19 cellular contexts compared by ENCODE assay signal in genomic region chr13:51225034-51225433, GRCh38. TPM values are rescaled to one million over a fixed set of nuclear protein-coding genes. Genes with fewer than 3 reads are reported as not detected.
DNase-seq lines count a peak whose midpoint lies in the region; FAIRE-seq and TF ChIP-seq lines count a peak whose summit lies in the region.
"Had no signal": no experiment of that assay in that cellular context is flagged by ENCODE, and none has a peak within 500 bp of the region (broad histone marks: within the 10 kb centered on the region; RNA-seq: fewer than 3 reads in every experiment).

No MANE protein-coding gene starts in this region.

- H3K27me3 Mint-ChIP-seq in H9 (ENCODE audit: low read depth) = peaks cover 9% of the 10 kb centered on the region
- H3K27me3 Mint-ChIP-seq in activated CD4-positive, alpha-beta T cell treated with anti-CD3 and anti-CD28 coated beads, Interleukin-2, amount 10 ng/mL, durations not matched to agents 24 days and 14 days = peaks cover 60% of the 10 kb centered on the region

- H3K27me3 ChIP-seq in H9 (ENCODE audit: insufficient read depth, low read length) (no peaks in the 10 kb centered on the region), H1 (replicated peaks in 1 of 4; ENCODE audit: control insufficient read depth in 3 of 4, extremely low read depth in 1 of 4, insufficient read depth in 3 of 4, low read length in 3 of 4) (no peaks in the 10 kb centered on the region), neural cell (ENCODE audit: insufficient read depth, low read depth, low read length) (no peaks in the 10 kb centered on the region)

- H3K23ac ChIP-seq in H9 (ENCODE audit: insufficient read length, low read depth, low read length) = no peak overlapping the region
- H3K23ac ChIP-seq in H1 (ENCODE audit: insufficient read length) = no peak overlapping the region

- H3K79me1 ChIP-seq in H9 (ENCODE audit: insufficient read depth, low read depth, low read length, poor library complexity, severe bottlenecking) (peaks cover 7% of the 10 kb centered on the region), H1 (ENCODE audit: low read depth, low read length) (peaks cover 3% of the 10 kb centered on the region)

- H3K9ac ChIP-seq in H9 (ENCODE audit: extremely low read depth, insufficient read length, low read length) = no peak overlapping the region
- H3K9ac ChIP-seq in H1 (replicated peaks in 1 of 4; ENCODE audit: extremely low read depth in 1 of 4, low read depth in 3 of 4, low read length in 3 of 4) = no peak overlapping the region
- H3K9ac ChIP-seq in neural cell (ENCODE audit: low read length) = no peak overlapping the region

- H2BK15ac ChIP-seq in H9 (ENCODE audit: low read depth, low read length) (no peak overlapping the region), H1 (ENCODE audit: low read length) (no peak overlapping the region)

- H3K56ac ChIP-seq in H9 (ENCODE audit: insufficient read length, low read depth, low read length) (no peak overlapping the region), H1 (replicated peaks; ENCODE audit: insufficient read length, low read depth, low read length) (no peak overlapping the region)

- H3K14ac ChIP-seq in H9 (ENCODE audit: insufficient read depth, low read length) (no peak overlapping the region), H1 (ENCODE audit: insufficient read length) (no peak overlapping the region)

- FAIRE-seq in H1 (lab: Jason Lieb, UNC) = no peak
- FAIRE-seq: RCC 7860 had no signal

- no peak overlapping the region for H2BK20ac ChIP-seq in H9 (ENCODE audit: low read depth, low read length, poor library complexity, severe bottlenecking)
- H2BK20ac ChIP-seq in H1 (ENCODE audit: low read length) = no peak overlapping the region

- H3K4ac ChIP-seq in H9 (ENCODE audit: low read depth, low read length) = no peak overlapping the region
- H3K4ac ChIP-seq in H1 (replicated peaks; ENCODE audit: insufficient read length, low read depth, low read length) = no peak overlapping the region

- TF ChIP-seq CTCF in H9 (conservative IDR thresholded peaks at IDR 0.05) (no peak), H1 (IDR thresholded peaks at IDR 0.05; ENCODE audit: control extremely low read depth in 1 of 3, insufficient read depth in 1 of 3, low read depth in 1 of 3, low read length in 3 of 3) (no peak), neural cell (IDR thresholded peaks at IDR 0.05; ENCODE audit: poor library complexity, severe bottlenecking) (no peak)

- no peak for TF ChIP-seq EP300 in H1 (IDR thresholded peaks at IDR 0.05; ENCODE audit: borderline replicate concordance in 1 of 2, low read depth in 2 of 2, low read length in 2 of 2)
- no peak for TF ChIP-seq EP300 in neural cell (conservative IDR thresholded peaks at IDR 0.05; ENCODE audit: poor library complexity, severe bottlenecking)

- H3K4me1 ChIP-seq in H9 (ENCODE audit: insufficient read depth, low read length) (peaks cover 23% of the 10 kb centered on the region), H1 (replicated peaks in 1 of 4; ENCODE audit: control insufficient read depth in 3 of 4, insufficient read depth in 4 of 4, low read length in 3 of 4) (peaks cover 10 to 40% (median 26%) of the 10 kb centered on the region in 4 experiments)

- H3K36me3 Mint-ChIP-seq in H9 (ENCODE audit: insufficient read depth in 1 of 3, low read depth in 3 of 3) = peaks cover 21 to 30% (median 30%) of the 10 kb centered on the region in 3 experiments; a peak in 6 of 7 replicates
- H3K36me3 Mint-ChIP-seq in activated CD4-positive, alpha-beta T cell treated with anti-CD3 and anti-CD28 coated beads, Interleukin-2, amount 10 ng/mL, durations not matched to agents 24 days and 14 days (ENCODE audit: low read depth) = no peaks in the 10 kb centered on the region

- H3K18ac ChIP-seq in H9 (ENCODE audit: insufficient read length, low read depth, low read length) = no peak overlapping the region
- H3K18ac ChIP-seq in H1 (ENCODE audit: extremely low read depth, low read length) = peak overlapping the region; percentile 42; the same call in 1 of the 2 replicates

- no peak overlapping the region for H2AFZ ChIP-seq in H9 (ENCODE audit: low read length)
- H2AFZ ChIP-seq in H1 (ENCODE audit: low read length) = no peak overlapping the region
- H2AFZ ChIP-seq in neural cell (ENCODE audit: low read depth, low read length) = no peak overlapping the region

- H2AK5ac ChIP-seq in H9 (ENCODE audit: insufficient read length, low read length) = no peak overlapping the region
- H2AK5ac ChIP-seq in H1 (ENCODE audit: low read depth, low read length) = no peak overlapping the region

- peaks cover 13% of the 10 kb centered on the region; the same call in 1 of the 2 replicates for H3K79me2 ChIP-seq in H9 (ENCODE audit: insufficient read depth, low read length)
- peaks cover 5 to 74% of the 10 kb centered on the region in 2 experiments for H3K79me2 ChIP-seq in H1 (ENCODE audit: control insufficient read depth in 1 of 2, insufficient read depth in 2 of 2, low read length in 2 of 2)
- peaks cover 9% of the 10 kb centered on the region for H3K79me2 ChIP-seq in neural cell (replicated peaks; ENCODE audit: insufficient read depth, low read length)

- DNase-seq in H9 (no peak), MV-4-11 (lab: John Stamatoyannopoulos, UW) (peak; percentile 21), H1 (ENCODE audit: low read depth in 1 of 2, low spot score in 2 of 2) (no peak), HPDE6-E6E7 (ENCODE audit: extremely low spot score) (no peak), NCI-H2107 treated with DMSO at 0.1 percent for 48 hours (lab: John Stamatoyannopoulos, UW; ENCODE audit: unreplicated experiment) (no peak), DMS53 treated with DMSO at 0.1 percent for 48 hours (lab: John Stamatoyannopoulos, UW; ENCODE audit: unreplicated experiment) (no peak)
- no peak for DNase-seq in activated CD4-positive, alpha-beta T cell treated with anti-CD3 and anti-CD28 coated beads, Interleukin-2, amount 10 ng/mL, durations not matched to agents 24 days and 14 days
- DNase-seq: activated CD4-positive, alpha-beta T cell treated with anti-CD3 and anti-CD28 coated beads, Interleukin-2, amount 10 ng/mL, durations not matched to agents 7 days and 5 days; activated CD8-positive, alpha-beta memory T cell treated with anti-CD3 and anti-CD28 coated beads, Interleukin-2, amount 50 U/mL, for 48 hours; activated naive CD4-positive, alpha-beta T cell; COR-L47; cortex of kidney; NCI-H1417; NCI-H82; stimulated activated CD8-positive, alpha-beta memory T cell treated with anti-CD3 and anti-CD28 coated beads, Interleukin-4, amount 100 ng/mL, for 48 hours had no signal

- no peak for TF ChIP-seq POLR2A in H1 (IDR thresholded peaks at IDR 0.05; ENCODE audit: control extremely low read depth in 1 of 2, low read depth in 2 of 2, low read length in 2 of 2)

- no peak overlapping the region for H2BK5ac ChIP-seq in H9 (ENCODE audit: insufficient read length, low read length)
- no peak overlapping the region for H2BK5ac ChIP-seq in H1 (ENCODE audit: low read depth, low read length)

- POLR2A ChIA-PET in H1 (lab: Charles Lee; ENCODE audit: partially characterized antibody) = interaction anchor here (0.6 to 11.1 kb wide), 16 partner anchors 11 to 375 kb away, joined by 3 to 160 read pairs (median 6); no protein-coding TSS in a partner anchor

- H4K8ac ChIP-seq in H9 (replicated peaks; ENCODE audit: insufficient read length, low read depth, low read length) (no peak overlapping the region), H1 (ENCODE audit: extremely low read depth, insufficient read depth, low read length) (no peak overlapping the region)

- H3K9me3 ChIP-seq in H9 (ENCODE audit: control insufficient read depth, low read depth, low read length) (no peaks in the 10 kb centered on the region), H1 (ENCODE audit: insufficient read depth in 2 of 2, low read depth in 1 of 2, low read length in 1 of 2) (no peaks in the 10 kb centered on the region), neural cell (ENCODE audit: low read length) (no peaks in the 10 kb centered on the region)

- peak overlapping the region; percentile 36 to 92 for H3K4me3 Mint-ChIP-seq in H9
- H3K4me3 Mint-ChIP-seq in activated CD4-positive, alpha-beta T cell treated with anti-CD3 and anti-CD28 coated beads, Interleukin-2, amount 10 ng/mL, durations not matched to agents 24 days and 14 days = no peak overlapping the region
- H3K4me3 Mint-ChIP-seq: activated CD4-positive, alpha-beta T cell treated with anti-CD3 and anti-CD28 coated beads, Interleukin-2, amount 10 ng/mL, durations not matched to agents 7 days and 5 days had no signal

- H2BK120ac ChIP-seq in H9 (ENCODE audit: low read depth, low read length, poor library complexity, severe bottlenecking) (no peak overlapping the region), H1 (replicated peaks; ENCODE audit: low read depth, low read length) (no peak overlapping the region)

- H3K27ac ChIP-seq in H9 (ENCODE audit: insufficient read length, low read depth, low read length) (no peak overlapping the region), H1 (ENCODE audit: low read depth, low read length) (no peak overlapping the region), neural cell (ENCODE audit: low read length) (no peak overlapping the region)
- H3K27ac ChIP-seq: HL-60 had no signal

- no peak overlapping the region for H2BK12ac ChIP-seq in H9 (ENCODE audit: insufficient read length, low read depth, low read length)
- no peak overlapping the region for H2BK12ac ChIP-seq in H1 (ENCODE audit: low read depth, low read length)

- H3K23me2 ChIP-seq in H9 (ENCODE audit: insufficient read length, low read depth, low read length, poor library complexity, severe bottlenecking) = peaks cover 17% of the 10 kb centered on the region
- peaks cover 7% of the 10 kb centered on the region for H3K23me2 ChIP-seq in H1 (ENCODE audit: low read depth, low read length)

- no peaks in the 10 kb centered on the region for H3F3A ChIP-seq in neural cell (ENCODE audit: insufficient read depth, low read length, poor library complexity, severe bottlenecking)

- H3K36me3 ChIP-seq in H1 (ENCODE audit: control insufficient read depth in 2 of 4, insufficient read depth in 4 of 4, low read length in 3 of 4) (peaks cover 3 to 28% (median 8%) of the 10 kb centered on the region in 4 experiments; a peak in 6 of 8 replicates), neural cell (ENCODE audit: insufficient read depth, low read length) (no peaks in the 10 kb centered on the region)

- H4K5ac ChIP-seq in H9 (ENCODE audit: insufficient read length, low read depth, low read length) (no peak overlapping the region), H1 (ENCODE audit: insufficient read length, low read depth, low read length) (no peak overlapping the region)

- intact Hi-C loops in activated CD4-positive, alpha-beta T cell treated with anti-CD3 and anti-CD28 coated beads, Interleukin-2, amount 10 ng/mL, durations not matched to agents 24 days and 14 days (cut with micrococcal nuclease) = no loop called here

- H3T11ph ChIP-seq in H9 (ENCODE audit: low read length) = no peak overlapping the region

- H3K9me3 Mint-ChIP-seq in H9 = no peaks in the 10 kb centered on the region
- no peaks in the 10 kb centered on the region for H3K9me3 Mint-ChIP-seq in activated CD4-positive, alpha-beta T cell treated with anti-CD3 and anti-CD28 coated beads, Interleukin-2, amount 10 ng/mL, durations not matched to agents 24 days and 14 days
- H3K9me3 Mint-ChIP-seq: activated CD4-positive, alpha-beta T cell treated with anti-CD3 and anti-CD28 coated beads, Interleukin-2, amount 10 ng/mL, durations not matched to agents 7 days and 5 days had no signal

- peak overlapping the region in 2 of 3 experiments; percentile 7 to 80; a peak in 2 of 7 replicates for H3K27ac Mint-ChIP-seq in H9
- H3K27ac Mint-ChIP-seq in activated CD4-positive, alpha-beta T cell treated with anti-CD3 and anti-CD28 coated beads, Interleukin-2, amount 10 ng/mL, durations not matched to agents 24 days and 14 days = no peak overlapping the region
- H3K27ac Mint-ChIP-seq: activated CD4-positive, alpha-beta T cell treated with anti-CD3 and anti-CD28 coated beads, Interleukin-2, amount 10 ng/mL, durations not matched to agents 7 days and 5 days had no signal

- H4K91ac ChIP-seq in H9 (ENCODE audit: insufficient read length, low read depth, low read length) (no peak overlapping the region), H1 (replicated peaks; ENCODE audit: insufficient read length, low read length) (no peak overlapping the region)

- no peaks in the 10 kb centered on the region for H3K9me2 ChIP-seq in neural cell (ENCODE audit: insufficient read depth, low read length)

- peak overlapping the region in 2 of 4 experiments; percentile 7 to 89; a peak in 3 of 8 replicates for H3K4me3 ChIP-seq in H1 (ENCODE audit: extremely low read depth in 1 of 4, insufficient read depth in 2 of 4, low read depth in 3 of 4, low read length in 4 of 4)
- peak overlapping the region; percentile 16 for H3K4me3 ChIP-seq in neural cell (ENCODE audit: low read length)
- H3K4me3 ChIP-seq: smooth muscle cell had no signal

- no peak for TF ChIP-seq RAD21 in H1 (IDR thresholded peaks at IDR 0.05 in 1 of 2, conservative IDR thresholded peaks at IDR 0.05 in 1 of 2; ENCODE audit: low read depth in 2 of 2, low read length in 2 of 2)
- no peak for TF ChIP-seq RAD21 in neural cell (conservative IDR thresholded peaks at IDR 0.05)

- H4K20me1 ChIP-seq in H9 (ENCODE audit: control insufficient read depth, insufficient read depth, insufficient read length) (no peaks in the 10 kb centered on the region), H1 (replicated peaks in 1 of 2; ENCODE audit: control insufficient read depth in 1 of 2, insufficient read depth in 2 of 2, low read length in 2 of 2) (peaks cover 0 to 6% of the 10 kb centered on the region in 2 experiments), neural cell (ENCODE audit: insufficient read depth) (no peaks in the 10 kb centered on the region)

- H3K4me2 ChIP-seq in H9 (ENCODE audit: insufficient read depth, insufficient read length, low read length) (peak overlapping the region; percentile 71), H1 (ENCODE audit: insufficient read depth in 1 of 2, low read depth in 2 of 2, low read length in 2 of 2) (peak overlapping the region; percentile 37 to 84), neural cell (ENCODE audit: low read length) (no peak overlapping the region)
- H3K4me2 ChIP-seq: smooth muscle cell had no signal

- H3K4me1 Mint-ChIP-seq in H9 = peaks cover 61 to 64% of the 10 kb centered on the region in 2 experiments
- H3K4me1 Mint-ChIP-seq in activated CD4-positive, alpha-beta T cell treated with anti-CD3 and anti-CD28 coated beads, Interleukin-2, amount 10 ng/mL, durations not matched to agents 24 days and 14 days = peaks cover 3% of the 10 kb centered on the region

- CTCF ChIA-PET in H1 (lab: Charles Lee; ENCODE audit: partially characterized antibody) = interaction anchor here (0.6 to 4.2 kb wide), 16 partner anchors 8 to 245 kb away, joined by 3 to 38 read pairs (median 6); no protein-coding TSS in a partner anchor

RNA-seq across cellular contexts. Expression of gene FAM124A, which starts 2.8 kb away (rescaled TPM):
- 40.1 and 41.9 TPM in 2 replicates for total RNA-seq in H9 (2021)
- total RNA-seq in H1 (2021; fragmentation: NEBNext Ultra II Directional; extraction: Animal tissue kit (Norgen Biotek cat#: 25700)) = 47.1 and 49.9 TPM in 2 replicates
- polyA plus RNA-seq in H1 (2011; rRNA removed) (40.7 and 47.1 TPM in 2 replicates), neural cell (3.0 and 4.7 TPM in 2 replicates)
- polyA plus RNA-seq in H1 (2011; cell fraction: cytosol; rRNA removed) = 27.7 TPM
- 38.7 TPM for polyA plus RNA-seq in H1 (2011; cell fraction: nucleus; rRNA removed)
- polyA plus RNA-seq in H1 (2012, experiment 1 of 2) = 29.0 to 33.9 TPM (median 30.6 TPM) in 4 replicates
- 16.3 TPM for polyA plus RNA-seq in H1 (2012, experiment 2 of 2)
- polyA plus RNA-seq in H1 (2013, experiment 1 of 2) = 32.9 TPM
- polyA plus RNA-seq in H1 (2013, experiment 2 of 2) = 34.6 TPM
- polyA minus RNA-seq in H1 (2011; rRNA and poly(A)+ RNA removed) = 38.0 and 39.6 TPM in 2 replicates
- polyA minus RNA-seq in H1 (2011; cell fraction: cytosol; rRNA and poly(A)+ RNA removed) = 34.9 TPM
- 78.7 TPM for polyA minus RNA-seq in H1 (2011; cell fraction: nucleus; rRNA and poly(A)+ RNA removed)
- 11.7 and 16.4 TPM in 2 replicates for polyA minus RNA-seq in neural cell
- total RNA-seq in activated CD4-positive, alpha-beta T cell treated with anti-CD3 and anti-CD28 coated beads, Interleukin-2, amount 10 ng/mL, durations not matched to agents 24 days and 14 days = 0.82 and 1.1 TPM in 2 replicates
- total RNA-seq: activated CD4-positive, alpha-beta T cell treated with anti-CD3 and anti-CD28 coated beads, Interleukin-2, amount 10 ng/mL, durations not matched to agents 7 days and 5 days; smooth muscle cell had no signal

Comparison
In these comparisons a context has a peak if more than half of its experiments do, and no peak if none do; other contexts are left out.
1. RNA of gene FAM124A, which starts 2.8 kb away (total RNA-seq): 47.1 to 49.9 TPM in H1 and 40.1 to 41.9 TPM in H9; 0.82 to 1.1 TPM in activated CD4-positive, alpha-beta T cell treated with anti-CD3 and anti-CD28 coated beads, Interleukin-2, amount 10 ng/mL, durations not matched to agents 24 days and 14 days; every median in the first group is over 10 times any median in the second.